In genomic region chr14:73259837-73260236, GRCh38 we compare ENCODE assay signal across 23 cellular contexts. TPM values are rescaled to one million over a fixed set of nuclear protein-coding genes. Genes with fewer than 3 reads are reported as not detected.
DNase-seq lines count a peak whose midpoint lies in the region; ATAC-seq, FAIRE-seq and TF ChIP-seq lines count a peak whose summit lies in the region.
"Had no signal": no experiment of that assay in that cellular context is flagged by ENCODE, and none has a peak within 500 bp of the region (broad histone marks: within the 10 kb centered on the region; RNA-seq: fewer than 3 reads in every experiment).

No MANE protein-coding gene starts in this region.

- no peak for FAIRE-seq in K562 (lab: Jason Lieb, UNC)
- FAIRE-seq: G401.6, GM12892, H54 had no signal

- RAD21 ChIA-PET in HCT116 (lab: Charles Lee; ENCODE audit: low non-redundant PET in 1 of 2, low total read pairs in 2 of 2, uncharacterized antibody in 2 of 2, unreplicated experiment in 2 of 2), result no interaction called here

- no peaks in the 10 kb centered on the region for H3K9me3 ChIP-seq in SK-N-SH
- H3K9me3 ChIP-seq in HCT116 (ENCODE audit: control insufficient read depth in 1 of 2, insufficient read depth in 1 of 2, low read depth in 1 of 2, low read length in 2 of 2), result no peaks in the 10 kb centered on the region
- no peaks in the 10 kb centered on the region for H3K9me3 ChIP-seq in K562 (replicated peaks; ENCODE audit: control insufficient read depth, insufficient read depth, low read depth, low read length)
- H3K9me3 ChIP-seq: BLaER1 treated with 17β-estradiol and CSF1 and Interleukin-3, amounts not matched to agents 10 nM and 100 nM; MG63 had no signal

- no peak for TF ChIP-seq EP300 in SK-N-SH (IDR thresholded peaks at IDR 0.05; ENCODE audit: borderline replicate concordance in 1 of 2, low read depth in 1 of 2, low read length in 1 of 2)
- no peak for TF ChIP-seq EP300 in K562 (IDR thresholded peaks at IDR 0.05; ENCODE audit: low read length)

- no peak overlapping the region for H3K4me2 ChIP-seq in SK-N-SH
- no peak overlapping the region for H3K4me2 ChIP-seq in HCT116 (ENCODE audit: low read length)
- no peak overlapping the region for H3K4me2 ChIP-seq in K562 (ENCODE audit: insufficient read depth, low read length)
- H3K4me2 ChIP-seq: BLaER1 treated with 17β-estradiol and CSF1 and Interleukin-3, amounts not matched to agents 10 nM and 100 nM had no signal

- WGBS in SK-N-SH (ENCODE audit: low lambda C conversion rate), result 67% methylated on average over 5 of the region's 9 CpGs
- WGBS in K562 (ENCODE audit: insufficient coverage, low coverage, missing lambda C conversion rate), result 18% methylated on average over 6 of the region's 9 CpGs

- H3K4me3 ChIP-seq in SK-N-SH (ENCODE audit: low read depth in 2 of 2, low read length in 1 of 2) (no peak overlapping the region), HCT116 (replicated peaks in 1 of 2; ENCODE audit: low read depth in 1 of 2, low read length in 2 of 2) (no peak overlapping the region), K562 (no peak overlapping the region)
- H3K4me3 ChIP-seq: BLaER1 treated with 17β-estradiol and CSF1 and Interleukin-3, amounts not matched to agents 10 nM and 100 nM; MG63 had no signal

- H3K9ac ChIP-seq in SK-N-SH (no peak overlapping the region), HCT116 (ENCODE audit: low read length) (no peak overlapping the region), K562 (ENCODE audit: insufficient read depth in 1 of 2, low read depth in 2 of 2, low read length in 2 of 2) (no peak overlapping the region)
- H3K9ac ChIP-seq: BLaER1 treated with 17β-estradiol and CSF1 and Interleukin-3, amounts not matched to agents 10 nM and 100 nM had no signal

- POLR2A ChIA-PET in SK-N-SH (lab: Yijun Ruan, JAX) (no interaction called here), HCT116 (lab: Charles Lee) (no interaction called here), K562 (lab: Yijun Ruan, JAX) (interaction anchor here (0.6 kb wide), 1 partner anchor 201 kb away, joined by 3 read pairs; no protein-coding TSS in a partner anchor)

- TF ChIP-seq POLR2A in HCT116 (IDR thresholded peaks at IDR 0.05; ENCODE audit: borderline replicate concordance, extremely low read depth, insufficient read depth, insufficient read length), result no peak
- TF ChIP-seq POLR2A in K562 (conservative IDR thresholded peaks at IDR 0.05), result no peak

- H3K36me3 ChIP-seq in SK-N-SH (replicated peaks in 1 of 2; ENCODE audit: control insufficient read depth in 1 of 2, insufficient read depth in 2 of 2, low read length in 1 of 2), result no peaks in the 10 kb centered on the region
- H3K36me3 ChIP-seq in HCT116 (ENCODE audit: control insufficient read depth in 1 of 2, insufficient read depth in 2 of 2, low read length in 2 of 2), result no peaks in the 10 kb centered on the region; a peak in 1 of 4 replicates
- no peaks in the 10 kb centered on the region for H3K36me3 ChIP-seq in K562 (ENCODE audit: control insufficient read depth, insufficient read depth, low read length)
- H3K36me3 ChIP-seq: BLaER1 treated with 17β-estradiol and CSF1 and Interleukin-3, amounts not matched to agents 10 nM and 100 nM; MG63 had no signal

- DNase-seq in SK-N-SH (peak; percentile 36), HCT116 (ENCODE audit: low read depth, low spot score) (no peak), K562 (ENCODE audit: extremely low read depth in 1 of 4, low spot score in 3 of 4) (no peak), mesenteric fat pad (ENCODE audit: low spot score) (peak; percentile 39), NCI-H2171 (lab: John Stamatoyannopoulos, UW) (no peak), kidney tubule cell (ENCODE audit: low spot score) (no peak), DMS153 (lab: John Stamatoyannopoulos, UW) (no peak)
- DNase-seq: Calu3; CD8-positive, alpha-beta T cell; Kasumi-1; MG63; NCI-H1417; NCI-H1694 treated with DMSO at 0.1 percent for 48 hours; NCI-H510A; NCI-H748 treated with DMSO at 0.1 percent for 48 hours; T-helper 1 cell had no signal

- in situ Hi-C loops in K562 (cut with MboI), result no loop called here

- TF ChIP-seq RAD21 in SK-N-SH (IDR thresholded peaks at IDR 0.05; ENCODE audit: low read length), result no peak
- TF ChIP-seq RAD21 in HCT116 (IDR thresholded peaks at IDR 0.05; ENCODE audit: low read depth), result no peak
- no peak for TF ChIP-seq RAD21 in K562 (CRISPR knock-in tag; conservative IDR thresholded peaks at IDR 0.05 in 1 of 2, IDR thresholded peaks at IDR 0.05 in 1 of 2)

- H3K27ac ChIP-seq in SK-N-SH (ENCODE audit: low read depth in 2 of 2, low read length in 1 of 2) (no peak overlapping the region), HCT116 (ENCODE audit: low read depth, low read length) (no peak overlapping the region), K562 (ENCODE audit: extremely low read depth, low read depth, low read length) (no peak overlapping the region)
- H3K27ac ChIP-seq: 22Rv1; BLaER1 treated with 17β-estradiol and CSF1 and Interleukin-3, amounts not matched to agents 10 nM and 100 nM had no signal

- BruUV-seq in HCT116 (replicated peaks; lab: Mats Ljungman, UMichigan) (no TSS peak), K562 (replicated peaks; lab: Mats Ljungman, UMichigan) (no TSS peak)

- H3F3A ChIP-seq in SK-N-SH (replicated peaks; ENCODE audit: insufficient read depth), result no peaks in the 10 kb centered on the region

- TF ChIP-seq CTCF in SK-N-SH (IDR thresholded peaks at IDR 0.05), result no peak
- no peak for TF ChIP-seq CTCF in HCT116 (IDR thresholded peaks at IDR 0.05 in 2 of 3, conservative IDR thresholded peaks at IDR 0.05 in 1 of 3; ENCODE audit: borderline replicate concordance in 1 of 3, insufficient read depth in 1 of 3, low read depth in 2 of 3, low read length in 2 of 3)
- no peak for TF ChIP-seq CTCF in K562 (IDR thresholded peaks at IDR 0.05 in 2 of 3, conservative IDR thresholded peaks at IDR 0.05 in 1 of 3; ENCODE audit: insufficient read depth in 2 of 3, low read depth in 1 of 3, low read length in 3 of 3)

- no peaks in the 10 kb centered on the region for H3K79me2 ChIP-seq in SK-N-SH (ENCODE audit: insufficient read depth)
- no peaks in the 10 kb centered on the region for H3K79me2 ChIP-seq in HCT116 (ENCODE audit: insufficient read depth, low read length)
- H3K79me2 ChIP-seq in K562 (ENCODE audit: control insufficient read depth, insufficient read depth, low read length), result no peaks in the 10 kb centered on the region

- peaks cover 0 to 6% of the 10 kb centered on the region in 2 experiments; a peak in 1 of 4 replicates for H3K4me1 ChIP-seq in SK-N-SH (ENCODE audit: control insufficient read depth in 1 of 2, insufficient read depth in 2 of 2, low read depth in 1 of 2, low read length in 1 of 2)
- no peaks in the 10 kb centered on the region for H3K4me1 ChIP-seq in HCT116 (ENCODE audit: control insufficient read depth in 1 of 2, insufficient read depth in 2 of 2, low read length in 2 of 2)
- H3K4me1 ChIP-seq in K562 (replicated peaks in 1 of 2; ENCODE audit: control insufficient read depth in 2 of 2, insufficient read depth in 2 of 2, low read length in 2 of 2), result peaks cover 0 to 13% of the 10 kb centered on the region in 2 experiments; a peak in 2 of 5 replicates

- H4K20me1 ChIP-seq in SK-N-SH (ENCODE audit: insufficient read depth), result no peaks in the 10 kb centered on the region
- no peaks in the 10 kb centered on the region for H4K20me1 ChIP-seq in HCT116 (ENCODE audit: insufficient read depth)
- H4K20me1 ChIP-seq in K562 (replicated peaks; ENCODE audit: control insufficient read depth, insufficient read depth, low read length), result no peaks in the 10 kb centered on the region

- ATAC-seq in SK-N-SH treated with all-trans-retinoic acid at 6 μM for 48 hours, result no peak
- ATAC-seq in HCT116, result peak; percentile 59
- ATAC-seq in K562, result no peak
- ATAC-seq: CD8-positive, alpha-beta T cell; Panc1 had no signal

- H3K9me2 ChIP-seq in SK-N-SH, result no peaks in the 10 kb centered on the region
- H3K9me2 ChIP-seq in HCT116 (ENCODE audit: insufficient read depth), result no peaks in the 10 kb centered on the region

- intact Hi-C loops in HCT116 (cut with micrococcal nuclease) (no loop called here), K562 (cut with micrococcal nuclease) (no loop called here)

- H3K27me3 ChIP-seq in SK-N-SH (ENCODE audit: insufficient read depth), result no peaks in the 10 kb centered on the region
- H3K27me3 ChIP-seq in HCT116 (ENCODE audit: insufficient read depth, low read length), result no peaks in the 10 kb centered on the region
- no peaks in the 10 kb centered on the region for H3K27me3 ChIP-seq in K562 (ENCODE audit: control insufficient read depth in 2 of 2, insufficient read depth in 2 of 2, low read length in 2 of 2)
- H3K27me3 ChIP-seq: BLaER1 treated with 17β-estradiol and CSF1 and Interleukin-3, amounts not matched to agents 10 nM and 100 nM; MG63 had no signal

- CTCF ChIA-PET in SK-N-SH (lab: Yijun Ruan, JAX), result no interaction called here
- CTCF ChIA-PET in HCT116 (lab: Charles Lee), result no interaction called here
- CTCF ChIA-PET in K562 (lab: Yijun Ruan, JAX; ENCODE audit: low intra/inter-chr PET ratio), result no interaction called here

- no peak overlapping the region for H2AFZ ChIP-seq in SK-N-SH (ENCODE audit: low read depth)
- H2AFZ ChIP-seq in HCT116 (ENCODE audit: low read depth, low read length, poor library complexity, severe bottlenecking), result no peak overlapping the region
- no peak overlapping the region for H2AFZ ChIP-seq in K562 (ENCODE audit: low read depth, low read length)

- H3K9me1 ChIP-seq in K562 (ENCODE audit: control insufficient read depth, insufficient read depth, low read length), result no peaks in the 10 kb centered on the region

RNA-seq across cellular contexts. Expression of gene PAPLN, which starts 22.5 kb away (rescaled TPM):
- polyA plus RNA-seq in SK-N-SH (2012; rRNA removed) (0.13 and 0.15 TPM in 2 replicates), K562 (2011; rRNA removed) (2.9 and 4.2 TPM in 2 replicates), K562 (2014; fragmentation: Illumina TruSeq; extraction: Trizol) (1.7 and 2.2 TPM in 2 replicates), K562 (2014; fragmentation: Nextera tagmentation; extraction: Ambion mirVana) (under 1 TPM; 0.43 to 0.56 TPM), K562 (2014; rRNA removed) (3.5 and 5.5 TPM in 2 replicates)
- polyA plus RNA-seq in SK-N-SH (2012; cell fraction: cytosol; rRNA removed), result 0.05 and 0.14 TPM in 2 replicates
- 0.55 and 0.71 TPM in 2 replicates for polyA plus RNA-seq in SK-N-SH (2012; cell fraction: nucleus; rRNA removed)
- total RNA-seq in HCT116 (2021; ENCODE audit: unreplicated experiment) (9.6 TPM), K562 (2014; rRNA removed) (1.3 and 1.7 TPM in 2 replicates), K562 (2014; rRNA removed; fragmentation: Illumina TruSeq; extraction: Trizol) (1.2 and 1.4 TPM in 2 replicates), K562 (2015; rRNA removed; fragmentation: Illumina TruSeq; extraction: Trizol) (1.2 TPM in 2 replicates), K562 (2021) (2.2 and 2.9 TPM in 2 replicates), mesenteric fat pad (6.4 TPM)
- 4.9 and 5.4 TPM in 2 replicates for polyA plus RNA-seq in HCT116 (2012)
- total RNA-seq in K562 (2011; cell fraction: chromatin; rRNA removed; ENCODE audit: low replicate concordance), result 34.7 and 36.1 TPM in 2 replicates
- 21.0 and 22.8 TPM in 2 replicates for total RNA-seq in K562 (2011; cell fraction: nucleolus; rRNA removed)
- total RNA-seq in K562 (2011; cell fraction: nucleoplasm; rRNA removed), result 23.0 and 23.8 TPM in 2 replicates
- polyA plus RNA-seq in K562 (2011; cell fraction: cytosol; rRNA removed), result 1.4 and 2.2 TPM in 2 replicates
- polyA plus RNA-seq in K562 (2011; cell fraction: nucleus; rRNA removed), result 20.9 and 24.5 TPM in 2 replicates
- 2.8 and 5.5 TPM in 2 replicates for polyA plus RNA-seq in K562 (2012)
- polyA minus RNA-seq in K562 (2011; rRNA and poly(A)+ RNA removed), result 0.95 and 1.7 TPM in 2 replicates
- 0.55 and 1.8 TPM in 2 replicates for polyA minus RNA-seq in K562 (2011; cell fraction: cytosol; rRNA and poly(A)+ RNA removed)
- polyA minus RNA-seq in K562 (2011; cell fraction: nucleus; rRNA and poly(A)+ RNA removed), result 6.7 and 8.3 TPM in 2 replicates
- total RNA-seq: CD8-positive, alpha-beta T cell had no signal

Comparison
In these comparisons a context has a peak if more than half of its experiments do, and no peak if none do; other contexts are left out.
1. DNase-seq: peak in SK-N-SH (single experiment) and mesenteric fat pad (single experiment); none in HCT116 (single experiment), K562 (0 of 4), NCI-H2171 (single experiment), kidney tubule cell (single experiment) and DMS153 (single experiment).